ENCODE assay signal across 14 cellular contexts in genomic region chr1:32316906-32317282, GRCh38. TPM values are rescaled to one million over a fixed set of nuclear protein-coding genes. Genes with fewer than 3 reads are reported as not detected.
DNase-seq lines count a peak whose midpoint lies in the region; ATAC-seq and TF ChIP-seq lines count a peak whose summit lies in the region.
"Had no signal": no experiment of that assay in that cellular context is flagged by ENCODE, and none has a peak within 500 bp of the region (broad histone marks: within the 10 kb centered on the region; RNA-seq: fewer than 3 reads in every experiment).

No MANE protein-coding gene starts in this region.

- no peaks in the 10 kb centered on the region for H3K27me3 Mint-ChIP-seq in activated T-cell treated with anti-CD3 and anti-CD28 coated beads, Interleukin-2, amount 50 U/mL, for 24 hours
- no peaks in the 10 kb centered on the region for H3K27me3 Mint-ChIP-seq in T-cell
- H3K27me3 Mint-ChIP-seq in progenitor cell of endocrine pancreas = no peaks in the 10 kb centered on the region

- POLR2A ChIA-PET in T-cell (lab: Charles Lee) = interaction anchor here in 1 of 2 donors (0.7 kb wide), 1 partner anchor 17 kb away, joined by 3 read pairs; no protein-coding TSS in a partner anchor

- DNase-seq in activated T-cell treated with anti-CD3 and anti-CD28 coated beads, Interleukin-2, amount 50 U/mL, for 24 hours = no peak
- DNase-seq in activated T-cell treated with anti-CD3 and anti-CD28 coated beads, Interleukin-2, amount 50 U/mL, for 48 hours = no peak
- DNase-seq in T-cell = no peak
- no peak for DNase-seq in progenitor cell of endocrine pancreas (ENCODE audit: low spot score, unreplicated experiment)
- DNase-seq in psoas muscle = no peak
- DNase-seq: left ventricle myocardium inferior; NCI-H187 treated with DMSO at 0.1 percent for 48 hours; NCI-H524 treated with DMSO at 0.1 percent for 48 hours; stimulated activated CD4-positive, alpha-beta T cell treated with anti-CD3 and anti-CD28 coated beads, Interleukin-1b, Interleukin-23, amount 100 ng/mL, for 48 hours; tibial artery had no signal

- CTCF ChIA-PET in T-cell (lab: Charles Lee) = no interaction called here

- H3K9me3 ChIP-seq in psoas muscle = no peaks in the 10 kb centered on the region
- H3K9me3 ChIP-seq: left ventricle myocardium inferior, tibial artery had no signal

- ATAC-seq in HG02642 (IDR thresholded peaks at IDR 0.05; ENCODE audit: poor library complexity, unreplicated experiment) (peak; percentile 12), T-cell (replicated peaks in 1 of 4) (no peak), GM18517 (IDR thresholded peaks at IDR 0.05; ENCODE audit: unreplicated experiment) (no peak), GM19395 (IDR thresholded peaks at IDR 0.05; ENCODE audit: unreplicated experiment) (no peak), psoas muscle (no peak)

- H3K36me3 Mint-ChIP-seq in activated T-cell treated with anti-CD3 and anti-CD28 coated beads, Interleukin-2, amount 50 U/mL, for 24 hours (ENCODE audit: low read depth) = peaks cover 60% of the 10 kb centered on the region
- H3K36me3 Mint-ChIP-seq in T-cell = peaks cover 19% of the 10 kb centered on the region
- H3K36me3 Mint-ChIP-seq in progenitor cell of endocrine pancreas (ENCODE audit: insufficient read depth) = peaks cover 8% of the 10 kb centered on the region

- peaks cover 35% of the 10 kb centered on the region for H3K4me1 Mint-ChIP-seq in activated T-cell treated with anti-CD3 and anti-CD28 coated beads, Interleukin-2, amount 50 U/mL, for 24 hours (ENCODE audit: low read depth)
- H3K4me1 Mint-ChIP-seq in T-cell (peaks cover 36 to 47% (median 38%) of the 10 kb centered on the region in 3 donors), progenitor cell of endocrine pancreas (ENCODE audit: low read depth) (peaks cover 10% of the 10 kb centered on the region)

- H3K4me3 Mint-ChIP-seq in activated T-cell treated with anti-CD3 and anti-CD28 coated beads, Interleukin-2, amount 50 U/mL, for 24 hours = no peak overlapping the region
- H3K4me3 Mint-ChIP-seq in T-cell = no peak overlapping the region
- H3K4me3 Mint-ChIP-seq in progenitor cell of endocrine pancreas (ENCODE audit: low read depth) = no peak overlapping the region

- WGBS in psoas muscle, 3 donors = 63 to 75% (median 73%) methylated on average over 3 of the region's 3 CpGs

- intact Hi-C loops in psoas muscle (cut with DNase I) = loop anchor here (2.0 to 10.0 kb wide), 2 partner anchors 102 kb away; no protein-coding TSS in a partner anchor

- no peak overlapping the region for H3K27ac ChIP-seq in psoas muscle
- H3K27ac ChIP-seq: tibial artery had no signal

- no peaks in the 10 kb centered on the region for H3K9me3 Mint-ChIP-seq in activated T-cell treated with anti-CD3 and anti-CD28 coated beads, Interleukin-2, amount 50 U/mL, for 24 hours
- no peaks in the 10 kb centered on the region for H3K9me3 Mint-ChIP-seq in T-cell
- H3K9me3 Mint-ChIP-seq in progenitor cell of endocrine pancreas (ENCODE audit: low read depth) = no peaks in the 10 kb centered on the region

- H3K27me3 ChIP-seq in psoas muscle (ENCODE audit: insufficient read depth in 3 of 3, low read length in 2 of 3) = no peaks in the 10 kb centered on the region
- H3K27me3 ChIP-seq: tibial artery had no signal

- TF ChIP-seq CTCF in progenitor cell of endocrine pancreas (IDR thresholded peaks at IDR 0.05; ENCODE audit: unreplicated experiment) (no peak), psoas muscle (IDR thresholded peaks at IDR 0.05) (no peak)

- H3K4me1 ChIP-seq in psoas muscle = no peaks in the 10 kb centered on the region
- H3K4me1 ChIP-seq: tibial artery had no signal

- peak overlapping the region; percentile 71 for H3K27ac Mint-ChIP-seq in activated T-cell treated with anti-CD3 and anti-CD28 coated beads, Interleukin-2, amount 50 U/mL, for 24 hours
- H3K27ac Mint-ChIP-seq in T-cell (peak overlapping the region; percentile 44 to 68), progenitor cell of endocrine pancreas (peak overlapping the region; percentile 4)

- peaks cover 0 to 35% of the 10 kb centered on the region in 2 donors for H3K36me3 ChIP-seq in psoas muscle (ENCODE audit: insufficient read depth in 1 of 2, low read depth in 1 of 2)

- no peak overlapping the region for H3K4me3 ChIP-seq in psoas muscle
- H3K4me3 ChIP-seq: left ventricle myocardium inferior, tibial artery had no signal

RNA-seq across cellular contexts. Expression of gene MARCKSL1, which starts 19.1 kb away (rescaled TPM):
- total RNA-seq in T-cell (10 to 100 TPM; 28.1 to 46.5 (median 41.4) TPM), progenitor cell of endocrine pancreas (774 and 833 TPM in 2 replicates), psoas muscle (1 to 10 TPM; 5.6 to 9.5 (median 8.8) TPM)
- 10 to 100 TPM in 2 of 3 donors, 1 to 10 TPM in 1; 9.4 to 12.9 (median 12.2) TPM for polyA plus RNA-seq in psoas muscle

RNA-seq across cellular contexts. Expression of gene HDAC1, which starts 25.0 kb away (rescaled TPM):
- total RNA-seq in T-cell (100 to 1,000 TPM; 117 to 153 (median 142) TPM), progenitor cell of endocrine pancreas (197 and 207 TPM in 2 replicates), psoas muscle (10 to 100 TPM; 11.8 to 17.2 (median 14.6) TPM)
- 10 to 100 TPM; 13.8 to 23.1 (median 17.0) TPM for polyA plus RNA-seq in psoas muscle

RNA-seq across cellular contexts. Expression of gene FAM229A, which starts 45.4 kb away (rescaled TPM):
- total RNA-seq in T-cell (10 to 100 TPM; 27.0 to 43.0 (median 32.0) TPM), progenitor cell of endocrine pancreas (15.0 and 17.3 TPM in 2 replicates), psoas muscle (1 to 10 TPM in 3 of 4 donors, under 1 TPM in 1; 0.98 to 4.0 (median 1.7) TPM)
- 1 to 10 TPM; 1.8 to 3.1 (median 2.1) TPM for polyA plus RNA-seq in psoas muscle

RNA-seq across cellular contexts. Expression of gene TSSK3, which starts 45.4 kb away (rescaled TPM):
- total RNA-seq in T-cell (1 to 10 TPM in 3 of 5 donors, under 1 TPM in 1, not detected in 1; 0.65 to 4.3 (median 2.3) TPM), progenitor cell of endocrine pancreas (3.1 and 3.9 TPM in 2 replicates), psoas muscle (1 to 10 TPM in 1 of 4 donors, not detected in 3; 1.5 TPM)
- polyA plus RNA-seq in psoas muscle = 1 to 10 TPM in 1 of 3 donors, under 1 TPM in 2; 0.10 to 4.0 (median 0.12) TPM
- polyA plus RNA-seq: neural cell had no signal

Comparison
In these comparisons a context has a peak if more than half of its experiments do, and no peak if none do; other contexts are left out.
1. H3K27ac Mint-ChIP-seq: peak in every context shown above with its lines; median percentile 71 in activated T-cell treated with anti-CD3 and anti-CD28 coated beads, Interleukin-2, amount 50 U/mL, for 24 hours; 56 in T-cell; 4 in progenitor cell of endocrine pancreas.
2. RNA of gene MARCKSL1, which starts 19.1 kb away (total RNA-seq): 774 to 833 TPM in progenitor cell of endocrine pancreas; 28.1 to 46.5 TPM in T-cell and 5.6 to 9.5 TPM in psoas muscle; every median in the first group is over 10 times any median in the second.
3. RNA of gene HDAC1, which starts 25.0 kb away (total RNA-seq): 197 to 207 TPM in progenitor cell of endocrine pancreas and 117 to 153 TPM in T-cell; 11.8 to 17.2 TPM in psoas muscle; every median in the first group is over 4 times any median in the second.